13 cellular contexts compared by ENCODE assay signal in the genomic region with DNA sequence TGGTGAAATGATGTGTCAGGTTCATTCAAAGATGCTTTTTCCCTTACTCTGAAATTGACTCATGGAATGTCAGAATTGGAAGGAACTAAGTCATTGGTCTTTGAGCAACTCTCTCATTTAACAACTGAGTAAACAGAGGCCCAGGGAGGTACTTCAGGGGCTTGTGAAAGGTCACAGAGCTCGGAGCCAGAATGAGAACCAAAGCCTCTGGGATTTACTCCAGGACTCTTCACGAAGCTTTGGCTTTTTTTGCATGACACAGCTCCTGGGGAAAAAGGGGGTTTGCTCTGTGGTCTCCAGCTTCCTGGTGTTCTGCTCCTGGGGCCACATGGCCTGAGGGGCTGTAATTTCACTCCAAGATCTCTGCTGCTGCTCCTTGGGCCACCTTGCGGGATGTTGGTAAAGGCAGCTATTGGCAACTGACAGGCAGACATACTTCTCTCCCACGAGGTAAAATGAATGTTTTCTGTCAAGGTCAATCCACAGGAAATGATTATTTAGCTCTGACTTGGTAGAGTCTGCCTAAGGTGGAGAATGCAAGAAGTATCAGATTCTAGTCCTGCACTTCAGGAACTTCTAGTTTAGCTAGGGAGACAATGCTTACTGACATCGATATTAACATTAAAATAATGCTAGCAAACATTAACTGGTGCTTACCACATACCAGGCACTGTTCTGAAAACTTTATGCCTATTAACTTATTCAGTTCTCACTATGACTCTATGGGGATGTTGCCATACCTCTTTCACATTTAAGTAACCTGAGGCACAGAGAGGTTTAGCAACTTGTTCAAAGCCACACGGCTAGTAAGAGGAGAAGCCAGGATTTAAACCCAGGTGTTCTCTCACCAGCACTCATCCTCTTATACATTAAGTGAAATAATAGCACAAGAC. TPM values are rescaled to one million over a fixed set of nuclear protein-coding genes. Genes with fewer than 3 reads are reported as not detected.
DNase-seq lines count a peak whose midpoint lies in the region; ATAC-seq and TF ChIP-seq lines count a peak whose summit lies in the region.
"Had no signal": no experiment of that assay in that cellular context is flagged by ENCODE, and none has a peak within 500 bp of the region (broad histone marks: within the 10 kb centered on the region; RNA-seq: fewer than 3 reads in every experiment).

No MANE protein-coding gene starts in this region.

- H3K79me1 ChIP-seq in IMR-90 (ENCODE audit: low read depth in 1 of 2, low read length in 2 of 2): peaks cover 0 to 4% of the 10 kb centered on the region in 2 experiments; a peak in 1 of 4 replicates

- H2AFZ ChIP-seq in IMR-90 (replicated peaks; ENCODE audit: low read length, poor library complexity): no peak overlapping the region

- no peak overlapping the region; the same call in 1 of the 2 replicates for H3K14ac ChIP-seq in IMR-90 (replicated peaks; ENCODE audit: low read depth, low read length)

- peaks cover 3% of the 10 kb centered on the region; the same call in 1 of the 2 replicates for H3K27me3 ChIP-seq in IMR-90 (ENCODE audit: control insufficient read depth, insufficient read depth, low read length)
- H3K27me3 ChIP-seq: testis had no signal

- in situ Hi-C loops in IMR-90 (cut with MboI; ENCODE audit: low sequenced_read_pairs): no loop called here

- H4K20me1 ChIP-seq in IMR-90 (ENCODE audit: insufficient read depth, low read length): no peaks in the 10 kb centered on the region

- no peak overlapping the region for H3K9ac ChIP-seq in IMR-90 (ENCODE audit: low read depth, low read length)

- no peak overlapping the region for H2AK5ac ChIP-seq in IMR-90 (ENCODE audit: low read depth, low read length)

- DNase-seq in IMR-90 (peak; percentile 82), iris pigment epithelial cell (ENCODE audit: low read depth) (peak; percentile 57), left lobe of liver (ENCODE audit: low spot score) (no peak), A172 (ENCODE audit: low spot score) (no peak), NCI-H345 (lab: John Stamatoyannopoulos, UW) (no peak)
- DNase-seq: activated CD4-positive, alpha-beta T cell treated with anti-CD3 and anti-CD28 coated beads, Interleukin-2, amount 50 U/mL, for 48 hours; DMS79; MM.1S; NCI-H524 treated with DMSO at 0.1 percent for 48 hours; testis had no signal

- H2AK9ac ChIP-seq in IMR-90 (replicated peaks; ENCODE audit: low read depth, low read length, poor library complexity): no peak overlapping the region

- ATAC-seq in GM18858 (IDR thresholded peaks at IDR 0.05; ENCODE audit: unreplicated experiment) (peak; percentile 49), HG02588 (IDR thresholded peaks at IDR 0.05; ENCODE audit: unreplicated experiment) (peak; percentile 68), IMR-90 (ENCODE audit: low read depth) (peak; percentile 83), left lobe of liver (no peak), GM19455 (IDR thresholded peaks at IDR 0.05; ENCODE audit: unreplicated experiment) (no peak)

- H2BK5ac ChIP-seq in IMR-90 (ENCODE audit: low read depth, low read length, poor library complexity, severe bottlenecking): no peak overlapping the region

- H2BK15ac ChIP-seq in IMR-90 (ENCODE audit: low read depth, low read length): no peak overlapping the region

- H3K27ac ChIP-seq in IMR-90 (ENCODE audit: insufficient read depth, low read length): no peak overlapping the region
- H3K27ac ChIP-seq: testis had no signal

- H4K5ac ChIP-seq in IMR-90 (ENCODE audit: low read depth, low read length): no peak overlapping the region

- no peak overlapping the region for H2BK120ac ChIP-seq in IMR-90 (ENCODE audit: low read depth, low read length)

- TF ChIP-seq RAD21 in IMR-90 (IDR thresholded peaks at IDR 0.05; ENCODE audit: low read length): no peak

- TF ChIP-seq POLR2A in IMR-90 (IDR thresholded peaks at IDR 0.05; ENCODE audit: low read depth, low read length): no peak

- peaks cover 5% of the 10 kb centered on the region; the same call in 1 of the 2 replicates for H3K4me1 ChIP-seq in IMR-90 (ENCODE audit: control insufficient read depth, insufficient read depth, low read length)

- no peaks in the 10 kb centered on the region for H3K36me3 ChIP-seq in IMR-90 (ENCODE audit: control insufficient read depth, insufficient read depth, low read length)

- BruUV-seq in IMR-90 (replicated peaks; lab: Mats Ljungman, UMichigan): no TSS peak

- peaks cover 6% of the 10 kb centered on the region; the same call in 1 of the 2 replicates for H3K9me1 ChIP-seq in IMR-90 (ENCODE audit: insufficient read depth, low read length)

- dilution Hi-C loops in IMR-90 (cut with HindIII; ENCODE audit: low sequenced_read_pairs, unreplicated experiment): no loop called here

- POLR2A ChIA-PET in IMR-90 (lab: Charles Lee; ENCODE audit: unreplicated experiment): interaction anchor here (1.0 kb wide), 1 partner anchor 13 kb away, joined by 3 read pairs; no protein-coding TSS in a partner anchor

- H3K18ac ChIP-seq in IMR-90 (ENCODE audit: low read depth, low read length): no peak overlapping the region

- no peak for TF ChIP-seq CTCF in IMR-90 (conservative IDR thresholded peaks at IDR 0.05; ENCODE audit: low read depth, low read length)

- H3K9me3 ChIP-seq in IMR-90 (ENCODE audit: control insufficient read depth, insufficient read depth, low read length): no peaks in the 10 kb centered on the region
- H3K9me3 ChIP-seq: testis had no signal

- no peak overlapping the region for H4K91ac ChIP-seq in IMR-90 (ENCODE audit: insufficient read depth, low read depth, low read length)

- H4K8ac ChIP-seq in IMR-90 (ENCODE audit: low read depth in 2 of 2, low read length in 2 of 2): no peak overlapping the region

- 100% methylated on average over 1 of the region's 6 CpGs; no CpG with 5 or more reads in 1 of the 2 experiments for WGBS in IMR-90 (ENCODE audit: extremely low coverage in 2 of 2, insufficient read length in 1 of 2), 2 experiments

- no peak overlapping the region for H2BK20ac ChIP-seq in IMR-90 (ENCODE audit: low read depth, low read length)

- no peak overlapping the region for H3K4me3 ChIP-seq in IMR-90 (ENCODE audit: insufficient read depth, low read depth, low read length)
- H3K4me3 ChIP-seq: testis had no signal

- intact Hi-C loops in IMR-90 (cut with micrococcal nuclease): loop anchor here (5.0 kb wide), 1 partner anchor 37 kb away; no protein-coding TSS in a partner anchor

- no peak overlapping the region; the same call in 1 of the 2 replicates for H3K4me2 ChIP-seq in IMR-90 (ENCODE audit: low read depth, low read length)

- no peak overlapping the region for H3K56ac ChIP-seq in IMR-90 (ENCODE audit: extremely low read depth, insufficient read depth, low read length)

- CTCF ChIA-PET in IMR-90 (lab: Yijun Ruan, JAX): interaction anchor here (0.9 to 1.1 kb wide), 2 partner anchors 16 to 165 kb away, joined by 4 to 5 read pairs; a partner anchor contains a TSS

- no peak overlapping the region for H3K4ac ChIP-seq in IMR-90 (ENCODE audit: low read depth, low read length)

- H3K23ac ChIP-seq in IMR-90 (ENCODE audit: low read depth, low read length): no peak overlapping the region

TF ChIP-seq in IMR-90, 13 proteins besides CTCF, POLR2A, EP300 and RAD21:
- TF ChIP-seq MXI1 (IDR thresholded peaks at IDR 0.05; ENCODE audit: borderline replicate concordance, low read depth, low read length): no peak
- no peak for TF ChIP-seq RCOR1 (IDR thresholded peaks at IDR 0.05; ENCODE audit: insufficient replicate concordance, low read length)
- no peak for TF ChIP-seq MAZ (IDR thresholded peaks at IDR 0.05; ENCODE audit: borderline replicate concordance, low read depth, low read length)
- no peak for TF ChIP-seq CEBPB (IDR thresholded peaks at IDR 0.05; ENCODE audit: low read depth, low read length)
- no peak for TF ChIP-seq SMC3 (IDR thresholded peaks at IDR 0.05; ENCODE audit: low read depth, low read length)
- TF ChIP-seq, protein P1, sequence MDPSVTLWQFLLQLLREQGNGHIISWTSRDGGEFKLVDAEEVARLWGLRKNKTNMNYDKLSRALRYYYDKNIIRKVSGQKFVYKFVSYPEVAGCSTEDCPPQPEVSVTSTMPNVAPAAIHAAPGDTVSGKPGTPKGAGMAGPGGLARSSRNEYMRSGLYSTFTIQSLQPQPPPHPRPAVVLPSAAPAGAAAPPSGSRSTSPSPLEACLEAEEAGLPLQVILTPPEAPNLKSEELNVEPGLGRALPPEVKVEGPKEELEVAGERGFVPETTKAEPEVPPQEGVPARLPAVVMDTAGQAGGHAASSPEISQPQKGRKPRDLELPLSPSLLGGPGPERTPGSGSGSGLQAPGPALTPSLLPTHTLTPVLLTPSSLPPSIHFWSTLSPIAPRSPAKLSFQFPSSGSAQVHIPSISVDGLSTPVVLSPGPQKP (IDR thresholded peaks at IDR 0.05; ENCODE audit: borderline replicate concordance, low read depth, low read length): no peak
- no peak for TF ChIP-seq MAFK (IDR thresholded peaks at IDR 0.05; ENCODE audit: low read depth, low read length)
- no peak for TF ChIP-seq NFE2L2 (IDR thresholded peaks at IDR 0.05; ENCODE audit: low read depth, low read length)
- TF ChIP-seq, protein P2, sequence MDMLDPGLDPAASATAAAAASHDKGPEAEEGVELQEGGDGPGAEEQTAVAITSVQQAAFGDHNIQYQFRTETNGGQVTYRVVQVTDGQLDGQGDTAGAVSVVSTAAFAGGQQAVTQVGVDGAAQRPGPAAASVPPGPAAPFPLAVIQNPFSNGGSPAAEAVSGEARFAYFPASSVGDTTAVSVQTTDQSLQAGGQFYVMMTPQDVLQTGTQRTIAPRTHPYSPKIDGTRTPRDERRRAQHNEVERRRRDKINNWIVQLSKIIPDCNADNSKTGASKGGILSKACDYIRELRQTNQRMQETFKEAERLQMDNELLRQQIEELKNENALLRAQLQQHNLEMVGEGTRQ (IDR thresholded peaks at IDR 0.05; ENCODE audit: low read depth, low read length): no peak
- no peak for TF ChIP-seq FOS (IDR thresholded peaks at IDR 0.05; ENCODE audit: low read depth, low read length)
- no peak for TF ChIP-seq BHLHE40 (IDR thresholded peaks at IDR 0.05; ENCODE audit: low read depth, low read length)
- TF ChIP-seq CHD1 (IDR thresholded peaks at IDR 0.05; ENCODE audit: low read depth, low read length): no peak
- TF ChIP-seq RFX5 (IDR thresholded peaks at IDR 0.05; ENCODE audit: low read depth, low read length): no peak

RNA-seq across cellular contexts. Expression of a gene that starts 16.1 kb away (rescaled TPM):
- total RNA-seq in IMR-90 (2012; rRNA removed): 0.72 and 1.1 TPM in 2 replicates
- polyA plus RNA-seq in IMR-90 (2012; rRNA removed): 1.7 and 2.3 TPM in 2 replicates
- 1.4 and 1.6 TPM in 2 replicates for polyA plus RNA-seq in IMR-90 (2012; cell fraction: cytosol; rRNA removed)
- polyA plus RNA-seq in IMR-90 (2012; cell fraction: nucleus; rRNA removed; ENCODE audit: low replicate concordance): 1.7 and 2.4 TPM in 2 replicates
- 0.63 TPM for total RNA-seq in left lobe of liver
- 0.12 TPM in 1 of 2 replicates, not detected in the other for total RNA-seq in A172 (2014; rRNA removed; shearing (Covaris generic))

Comparison
In these comparisons a context has a peak if more than half of its experiments do, and no peak if none do; other contexts are left out.
1. ATAC-seq: peak in GM18858 (single experiment), HG02588 (single experiment) and IMR-90 (single experiment); none in left lobe of liver (single experiment) and GM19455 (single experiment).
2. DNase-seq: peak in IMR-90 (single experiment) and iris pigment epithelial cell (single experiment); none in left lobe of liver (single experiment), A172 (single experiment) and NCI-H345 (single experiment).